Comparison of ENCODE assay signal across 1 cellular context in genomic region chr1:169741666-169742394, GRCh38.
TF ChIP-seq lines count a peak whose summit lies in the region.

No MANE protein-coding gene starts in this region.

TF ChIP-seq in HEK293, 187 proteins besides CTCF, POLR2A, EP300 and RAD21 (continued from another document and continues in another):
- TF ChIP-seq BCL11B (tag by site-specific recombination; IDR thresholded peaks at IDR 0.05; ENCODE audit: low read depth) (no peak), ZNF548 (tag by site-specific recombination; IDR thresholded peaks at IDR 0.05) (no peak), ZNF530 (tag by site-specific recombination; IDR thresholded peaks at IDR 0.05; ENCODE audit: low read depth) (no peak), ZNF24 (tag by site-specific recombination; IDR thresholded peaks at IDR 0.05) (no peak), ZNF157 (tag by site-specific recombination; IDR thresholded peaks at IDR 0.05) (no peak), ZNF555 (tag by site-specific recombination; conservative IDR thresholded peaks at IDR 0.05) (no peak), ZNF529 (tag by site-specific recombination; IDR thresholded peaks at IDR 0.05; ENCODE audit: insufficient replicate concordance) (no peak), ZNF449 (tag by site-specific recombination; IDR thresholded peaks at IDR 0.05) (peak; percentile 75; the same call in 1 of the 2 replicates), RBAK (tag by site-specific recombination; IDR thresholded peaks at IDR 0.05) (no peak), ZFP3 (tag by site-specific recombination; IDR thresholded peaks at IDR 0.05; ENCODE audit: low read depth) (no peak), ZBTB20 (tag by site-specific recombination; IDR thresholded peaks at IDR 0.05) (no peak), TRIM28 (IDR thresholded peaks at IDR 0.05; ENCODE audit: borderline replicate concordance, low read length) (no peak), ZIC2 (tag by site-specific recombination; IDR thresholded peaks at IDR 0.05) (0 out of 2 replicates have a peak, but pooled peaks have one; percentile 30), ZNF350 (tag by site-specific recombination; IDR thresholded peaks at IDR 0.05) (no peak), ZNF658 (tag by site-specific recombination; IDR thresholded peaks at IDR 0.05) (no peak), ZNF394 (tag by site-specific recombination; IDR thresholded peaks at IDR 0.05; ENCODE audit: borderline replicate concordance) (no peak), PRDM6 (tag by site-specific recombination; IDR thresholded peaks at IDR 0.05) (no peak), GLIS1 (tag by site-specific recombination; IDR thresholded peaks at IDR 0.05) (peak; percentile 67), ZNF324 (tag by site-specific recombination; IDR thresholded peaks at IDR 0.05) (no peak), ZNF843 (tag by site-specific recombination; IDR thresholded peaks at IDR 0.05) (no peak), ZBTB26 (tag by site-specific recombination; optimal IDR thresholded peaks at IDR 0.05) (no peak), ZBTB44 (tag by site-specific recombination; IDR thresholded peaks at IDR 0.05) (0 out of 2 replicates have a peak, but pooled peaks have one; percentile 7), ZNF155 (tag by site-specific recombination; IDR thresholded peaks at IDR 0.05) (no peak), ZNF596 (tag by site-specific recombination; IDR thresholded peaks at IDR 0.05) (no peak), BCL11A (tag by site-specific recombination; IDR thresholded peaks at IDR 0.05; ENCODE audit: low read depth) (no peak), ZNF558 (tag by site-specific recombination; IDR thresholded peaks at IDR 0.05) (no peak), ZNF18 (tag by site-specific recombination; IDR thresholded peaks at IDR 0.05) (no peak), ZNF202 (tag by site-specific recombination; IDR thresholded peaks at IDR 0.05; ENCODE audit: borderline replicate concordance) (no peak), OVOL3 (tag by site-specific recombination; IDR thresholded peaks at IDR 0.05) (no peak), PRDM2 (tag by site-specific recombination; IDR thresholded peaks at IDR 0.05; ENCODE audit: borderline replicate concordance) (no peak), ZNF148 (tag by site-specific recombination; IDR thresholded peaks at IDR 0.05; ENCODE audit: borderline replicate concordance) (no peak), ZNF561 (tag by site-specific recombination; IDR thresholded peaks at IDR 0.05; ENCODE audit: borderline replicate concordance) (no peak), ZSCAN4 (tag by site-specific recombination; IDR thresholded peaks at IDR 0.05) (no peak), ZNF768 (tag by site-specific recombination; IDR thresholded peaks at IDR 0.05) (no peak), ZNF16 (tag by site-specific recombination; IDR thresholded peaks at IDR 0.05; ENCODE audit: low read depth) (no peak), ZBTB17 (tag by site-specific recombination; IDR thresholded peaks at IDR 0.05) (no peak), ZNF239 (tag by site-specific recombination; IDR thresholded peaks at IDR 0.05) (no peak), ZNF514 (tag by site-specific recombination; IDR thresholded peaks at IDR 0.05) (no peak), ZNF560 (tag by site-specific recombination; IDR thresholded peaks at IDR 0.05; ENCODE audit: borderline replicate concordance) (no peak), ZNF311 (tag by site-specific recombination; IDR thresholded peaks at IDR 0.05; ENCODE audit: borderline replicate concordance) (no peak), PRDM4 (tag by site-specific recombination; IDR thresholded peaks at IDR 0.05) (no peak), ZNF623 (tag by site-specific recombination; IDR thresholded peaks at IDR 0.05) (no peak), ZNF2 (tag by site-specific recombination; IDR thresholded peaks at IDR 0.05) (no peak), SP3 (tag by site-specific recombination; IDR thresholded peaks at IDR 0.05) (no peak), SALL2 (tag by site-specific recombination; IDR thresholded peaks at IDR 0.05; ENCODE audit: borderline replicate concordance) (no peak)
